ENCODE assay signal across 12 cellular contexts in genomic region chr11:1072116-1072820, GRCh38. TPM values are rescaled to one million over a fixed set of nuclear protein-coding genes. Genes with fewer than 3 reads are reported as not detected.
DNase-seq lines count a peak whose midpoint lies in the region; ATAC-seq and TF ChIP-seq lines count a peak whose summit lies in the region.
"Had no signal": no experiment of that assay in that cellular context is flagged by ENCODE, and none has a peak within 500 bp of the region (broad histone marks: within the 10 kb centered on the region; RNA-seq: fewer than 3 reads in every experiment).

No MANE protein-coding gene starts in this region.

- TF ChIP-seq CTCF in CD14-positive monocyte (IDR thresholded peaks at IDR 0.05) (no peak), brain microvascular endothelial cell (IDR thresholded peaks at IDR 0.05; ENCODE audit: low read depth, low read length, missing control alignments) (no peak), progenitor cell of endocrine pancreas (IDR thresholded peaks at IDR 0.05; ENCODE audit: unreplicated experiment) (no peak)

- H3K4me3 Mint-ChIP-seq in CD14-positive monocyte (no peak overlapping the region), progenitor cell of endocrine pancreas (ENCODE audit: low read depth) (no peak overlapping the region)
- no peak overlapping the region for H3K4me3 Mint-ChIP-seq in activated T-cell treated with anti-CD3 and anti-CD28 coated beads, Interleukin-2, amount 50 U/mL, for 24 hours
- H3K4me3 Mint-ChIP-seq: CD4-positive, CD25-positive, alpha-beta regulatory T cell had no signal

- no peak overlapping the region for H3K27ac Mint-ChIP-seq in CD14-positive monocyte
- no peak overlapping the region for H3K27ac Mint-ChIP-seq in activated T-cell treated with anti-CD3 and anti-CD28 coated beads, Interleukin-2, amount 50 U/mL, for 24 hours
- no peak overlapping the region for H3K27ac Mint-ChIP-seq in progenitor cell of endocrine pancreas

- in situ Hi-C loops in brain microvascular endothelial cell (cut with HindIII; ENCODE audit: low pct_ligation_motif_present, low sequenced_read_pairs), result no loop called here

- H3K27me3 Mint-ChIP-seq in CD14-positive monocyte (ENCODE audit: low read depth in 3 of 3), result peaks cover 0 to 8% (median 6%) of the 10 kb centered on the region in 3 donors
- H3K27me3 Mint-ChIP-seq in activated T-cell treated with anti-CD3 and anti-CD28 coated beads, Interleukin-2, amount 50 U/mL, for 24 hours, result no peaks in the 10 kb centered on the region
- peaks cover 21% of the 10 kb centered on the region for H3K27me3 Mint-ChIP-seq in progenitor cell of endocrine pancreas
- H3K27me3 Mint-ChIP-seq: CD4-positive, CD25-positive, alpha-beta regulatory T cell had no signal

- ATAC-seq in left colon, result peak; percentile 19

- H3K4me3 ChIP-seq in brain microvascular endothelial cell (ENCODE audit: low read depth, low read length), result no peak overlapping the region
- H3K4me3 ChIP-seq: ascending aorta had no signal

- no peak overlapping the region for H3K27ac ChIP-seq in brain microvascular endothelial cell
- H3K27ac ChIP-seq: ascending aorta had no signal

- no peak for TF ChIP-seq RAD21 in Ishikawa (IDR thresholded peaks at IDR 0.05; ENCODE audit: low read depth)

- no peak for TF ChIP-seq EP300 in Ishikawa (IDR thresholded peaks at IDR 0.05; ENCODE audit: borderline replicate concordance)

- H3K9me3 Mint-ChIP-seq in CD14-positive monocyte (no peaks in the 10 kb centered on the region), progenitor cell of endocrine pancreas (ENCODE audit: low read depth) (no peaks in the 10 kb centered on the region)
- no peaks in the 10 kb centered on the region for H3K9me3 Mint-ChIP-seq in activated T-cell treated with anti-CD3 and anti-CD28 coated beads, Interleukin-2, amount 50 U/mL, for 24 hours
- H3K9me3 Mint-ChIP-seq: CD4-positive, CD25-positive, alpha-beta regulatory T cell had no signal

- H3K4me1 Mint-ChIP-seq in CD14-positive monocyte, result peaks cover 6% of the 10 kb centered on the region
- H3K4me1 Mint-ChIP-seq in activated T-cell treated with anti-CD3 and anti-CD28 coated beads, Interleukin-2, amount 50 U/mL, for 24 hours (ENCODE audit: low read depth), result no peaks in the 10 kb centered on the region
- H3K4me1 Mint-ChIP-seq in progenitor cell of endocrine pancreas (ENCODE audit: low read depth), result peaks cover 5% of the 10 kb centered on the region
- H3K4me1 Mint-ChIP-seq: CD4-positive, CD25-positive, alpha-beta regulatory T cell had no signal

- DNase-seq in CD14-positive monocyte (ENCODE audit: low spot score), result peak; percentile 38
- peak; percentile 74 for DNase-seq in brain microvascular endothelial cell
- DNase-seq in left colon, result no peak
- DNase-seq in foreskin melanocyte, result no peak
- DNase-seq in COLO668 (lab: John Stamatoyannopoulos, UW; ENCODE audit: unreplicated experiment), result no peak
- no peak for DNase-seq in activated T-cell treated with anti-CD3 and anti-CD28 coated beads, Interleukin-2, amount 50 U/mL, for 24 hours
- DNase-seq in progenitor cell of endocrine pancreas (ENCODE audit: low spot score, unreplicated experiment), result no peak
- DNase-seq: CD4-positive, CD25-positive, alpha-beta regulatory T cell had no signal

- no peaks in the 10 kb centered on the region for H3K27me3 ChIP-seq in brain microvascular endothelial cell (replicated peaks)
- H3K27me3 ChIP-seq: ascending aorta had no signal

- no peaks in the 10 kb centered on the region for H3K36me3 ChIP-seq in brain microvascular endothelial cell (replicated peaks)
- H3K36me3 ChIP-seq: ascending aorta had no signal

- intact Hi-C loops in CD14-positive monocyte (cut with micrococcal nuclease), result no loop called here
- intact Hi-C loops in left colon (cut with DNase I, micrococcal nuclease), result no loop called here

- no peaks in the 10 kb centered on the region for H3K36me3 Mint-ChIP-seq in CD14-positive monocyte
- H3K36me3 Mint-ChIP-seq in activated T-cell treated with anti-CD3 and anti-CD28 coated beads, Interleukin-2, amount 50 U/mL, for 24 hours (ENCODE audit: low read depth), result no peaks in the 10 kb centered on the region
- H3K36me3 Mint-ChIP-seq in progenitor cell of endocrine pancreas (ENCODE audit: insufficient read depth), result no peaks in the 10 kb centered on the region
- H3K36me3 Mint-ChIP-seq: CD4-positive, CD25-positive, alpha-beta regulatory T cell had no signal

TF ChIP-seq in Ishikawa, 13 proteins besides CTCF, POLR2A, EP300 and RAD21:
- TF ChIP-seq TAF1 (IDR thresholded peaks at IDR 0.05; ENCODE audit: low read depth) (no peak), TEAD4 (IDR thresholded peaks at IDR 0.05) (peak; percentile 57), ZBTB7A (IDR thresholded peaks at IDR 0.05; ENCODE audit: low read depth) (no peak), YY1 (IDR thresholded peaks at IDR 0.05; ENCODE audit: low read depth) (no peak), FOXM1 (IDR thresholded peaks at IDR 0.05; ENCODE audit: borderline replicate concordance, low read depth) (no peak)
TF ChIP-seq in Ishikawa: peak in this region for 1.

RNA-seq across cellular contexts. Expression of gene MUC2, which starts 2.4 kb away (rescaled TPM):
- not detected for polyA plus RNA-seq in CD14-positive monocyte
- total RNA-seq in left colon (1,000 to 10,000 TPM; 1,472 to 2,135 TPM), progenitor cell of endocrine pancreas (not detected in 2 replicates)
- total RNA-seq: activated CD8-positive, alpha-beta memory T cell treated with anti-CD3 and anti-CD28 coated beads for 36 hours; CD4-positive, CD25-positive, alpha-beta regulatory T cell; skeletal muscle tissue had no signal
- polyA plus RNA-seq: CD4-positive, CD25-positive, alpha-beta regulatory T cell had no signal

RNA-seq across cellular contexts. Expression of gene MUC6, which starts 35.8 kb away (rescaled TPM):
- not detected for polyA plus RNA-seq in CD14-positive monocyte
- not detected for total RNA-seq in left colon
- 1.6 and 1.9 TPM in 2 replicates for total RNA-seq in progenitor cell of endocrine pancreas
- total RNA-seq: activated CD8-positive, alpha-beta memory T cell treated with anti-CD3 and anti-CD28 coated beads for 36 hours; ascending aorta; CD4-positive, CD25-positive, alpha-beta regulatory T cell; skeletal muscle tissue had no signal

Comparison
In these comparisons a context has a peak if more than half of its experiments do, and no peak if none do; other contexts are left out.
1. DNase-seq: peak in CD14-positive monocyte (single experiment) and brain microvascular endothelial cell (single experiment); none in left colon (0 of 2), foreskin melanocyte (single experiment), COLO668 (single experiment), activated T-cell treated with anti-CD3 and anti-CD28 coated beads, Interleukin-2, amount 50 U/mL, for 24 hours (single experiment) and progenitor cell of endocrine pancreas (single experiment).
2. RNA of gene MUC2, which starts 2.4 kb away (total RNA-seq): 1,472 to 2,135 TPM in left colon; not detected in progenitor cell of endocrine pancreas; every median in the first group is over 1,000 times any median in the second.